Comparison of ENCODE assay signal across 30 cellular contexts in the genomic region with DNA sequence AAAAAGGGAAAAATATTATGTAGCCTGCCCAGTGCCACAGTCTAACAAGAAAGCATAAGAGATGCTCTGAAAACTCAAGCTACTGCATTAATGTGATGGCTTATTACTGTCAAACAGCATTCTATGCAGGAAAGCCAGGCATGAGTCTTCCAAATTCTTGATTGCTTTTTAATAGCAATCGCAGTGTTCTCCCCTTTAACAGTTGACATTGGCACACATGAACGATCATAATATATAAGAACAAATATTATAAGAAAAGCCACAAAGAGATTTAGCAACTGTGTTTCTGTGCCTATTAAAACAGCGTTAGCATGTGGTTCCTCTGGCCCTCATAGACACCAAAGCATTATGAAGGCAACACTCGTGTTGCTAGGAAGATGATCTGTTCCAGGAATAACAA.
"Had no signal": no experiment of that assay in that cellular context is flagged by ENCODE, and none has a peak within 500 bp of the region (broad histone marks: within the 10 kb centered on the region; RNA-seq: fewer than 3 reads in every experiment).

No MANE protein-coding gene starts in this region.

- H3K4me1 Mint-ChIP-seq: activated CD4-positive, alpha-beta memory T cell treated with anti-CD3 and anti-CD28 coated beads, Interleukin-2, amount 10 ng/mL, durations not matched to agents 7 days and 5 days; activated CD4-positive, alpha-beta T cell treated with anti-CD3 and anti-CD28 coated beads, Interleukin-2, amount 10 ng/mL, durations not matched to agents 7 days and 5 days; activated naive CD4-positive, alpha-beta T cell treated with anti-CD3 and anti-CD28 coated beads, Interleukin-2, amount 10 ng/mL, durations not matched to agents 7 days and 5 days; activated naive CD8-positive, alpha-beta T cell treated with anti-CD3 and anti-CD28 coated beads, Interleukin-2, amount 10 ng/mL, durations not matched to agents 7 days and 5 days had no signal

- H3K4me3 ChIP-seq: ascending aorta, breast epithelium, cardiac muscle cell, colonic mucosa, esophagus squamous epithelium had no signal

- DNase-seq: activated CD4-positive, alpha-beta memory T cell treated with anti-CD3 and anti-CD28 coated beads, Interleukin-2, amount 10 ng/mL, durations not matched to agents 7 days and 5 days; activated CD4-positive, alpha-beta T cell treated with anti-CD3 and anti-CD28 coated beads for 1 hour; activated CD4-positive, alpha-beta T cell treated with anti-CD3 and anti-CD28 coated beads for 4 hours; activated CD4-positive, alpha-beta T cell treated with anti-CD3 and anti-CD28 coated beads, Interleukin-2, amount 10 ng/mL, durations not matched to agents 7 days and 5 days; activated CD4-positive, alpha-beta T cell treated with anti-CD3 and anti-CD28 coated beads, Interleukin-2, amount 50 U/mL, for 4 hours; activated CD8-positive, alpha-beta memory T cell treated with anti-CD3 and anti-CD28 coated beads, Interleukin-2, amount 50 U/mL, for 48 hours; activated gamma-delta T cell; activated naive CD4-positive, alpha-beta T cell; activated naive CD4-positive, alpha-beta T cell treated with anti-CD3 and anti-CD28 coated beads, Interleukin-2, amount 10 ng/mL, durations not matched to agents 7 days and 5 days; activated naive CD8-positive, alpha-beta T cell treated with anti-CD3 and anti-CD28 coated beads, Interleukin-2, amount 10 ng/mL, durations not matched to agents 7 days and 5 days; activated T-cell treated with anti-CD3 and anti-CD28 coated beads for 4 hours; activated T-cell treated with anti-CD3 and anti-CD28 coated beads, Interleukin-2, amount 50 U/mL, for 24 hours; activated T-cell treated with anti-CD3 and anti-CD28 coated beads, Interleukin-2, amount 50 U/mL, for 72 hours; central memory CD4-positive, alpha-beta T cell; cerebellar nuclear complex; colonic mucosa; effector CD8-positive, alpha-beta T cell; esophagus squamous epithelium; foreskin melanocyte; head of caudate nucleus; T-helper 2 cell had no signal

- H3K27me3 Mint-ChIP-seq: activated CD4-positive, alpha-beta T cell treated with anti-CD3 and anti-CD28 coated beads, Interleukin-2, amount 10 ng/mL, durations not matched to agents 7 days and 5 days; activated naive CD8-positive, alpha-beta T cell treated with anti-CD3 and anti-CD28 coated beads, Interleukin-2, amount 10 ng/mL, durations not matched to agents 7 days and 5 days; brain had no signal

- FAIRE-seq: endometrium, endothelial cell of umbilical vein had no signal

- H3K27ac ChIP-seq: ascending aorta, breast epithelium, cardiac muscle cell, colonic mucosa, epithelial cell of prostate, esophagus squamous epithelium had no signal

- H3K36me3 ChIP-seq: ascending aorta, breast epithelium, cardiac muscle cell, colonic mucosa, esophagus squamous epithelium had no signal

- H3K27me3 ChIP-seq: ascending aorta, breast epithelium, cardiac muscle cell, colonic mucosa, esophagus squamous epithelium had no signal

- H3K4me3 Mint-ChIP-seq: activated CD4-positive, alpha-beta memory T cell treated with anti-CD3 and anti-CD28 coated beads, Interleukin-2, amount 10 ng/mL, durations not matched to agents 7 days and 5 days; activated CD4-positive, alpha-beta T cell treated with anti-CD3 and anti-CD28 coated beads, Interleukin-2, amount 10 ng/mL, durations not matched to agents 7 days and 5 days; activated naive CD4-positive, alpha-beta T cell treated with anti-CD3 and anti-CD28 coated beads, Interleukin-2, amount 10 ng/mL, durations not matched to agents 7 days and 5 days; activated naive CD8-positive, alpha-beta T cell treated with anti-CD3 and anti-CD28 coated beads, Interleukin-2, amount 10 ng/mL, durations not matched to agents 7 days and 5 days; activated T-cell treated with anti-CD3 and anti-CD28 coated beads, Interleukin-2, amount 50 U/mL, for 24 hours; activated T-cell treated with anti-CD3 and anti-CD28 coated beads, Interleukin-2, amount 50 U/mL, for 72 hours; brain; WTC11 had no signal

- H3K27ac Mint-ChIP-seq: activated CD4-positive, alpha-beta memory T cell treated with anti-CD3 and anti-CD28 coated beads, Interleukin-2, amount 10 ng/mL, durations not matched to agents 7 days and 5 days; activated CD4-positive, alpha-beta T cell treated with anti-CD3 and anti-CD28 coated beads, Interleukin-2, amount 10 ng/mL, durations not matched to agents 7 days and 5 days; activated naive CD4-positive, alpha-beta T cell treated with anti-CD3 and anti-CD28 coated beads, Interleukin-2, amount 10 ng/mL, durations not matched to agents 7 days and 5 days; activated naive CD4-positive, alpha-beta T cell treated with anti-CD3 and anti-CD28 coated beads, Interleukin-2, amount 50 U/mL, for 72 hours; activated naive CD8-positive, alpha-beta T cell treated with anti-CD3 and anti-CD28 coated beads, Interleukin-2, amount 10 ng/mL, durations not matched to agents 7 days and 5 days; activated T-cell treated with anti-CD3 and anti-CD28 coated beads, Interleukin-2, amount 50 U/mL, for 24 hours; activated T-cell treated with anti-CD3 and anti-CD28 coated beads, Interleukin-2, amount 50 U/mL, for 72 hours; WTC11 had no signal

- H3K9me3 Mint-ChIP-seq: activated CD4-positive, alpha-beta T cell treated with anti-CD3 and anti-CD28 coated beads, Interleukin-2, amount 10 ng/mL, durations not matched to agents 7 days and 5 days; activated naive CD8-positive, alpha-beta T cell treated with anti-CD3 and anti-CD28 coated beads, Interleukin-2, amount 10 ng/mL, durations not matched to agents 7 days and 5 days had no signal

- H3K9me3 ChIP-seq: colonic mucosa had no signal

- H3K36me3 Mint-ChIP-seq: activated naive CD4-positive, alpha-beta T cell treated with anti-CD3 and anti-CD28 coated beads, Interleukin-2, amount 10 ng/mL, durations not matched to agents 7 days and 5 days; activated naive CD8-positive, alpha-beta T cell treated with anti-CD3 and anti-CD28 coated beads, Interleukin-2, amount 10 ng/mL, durations not matched to agents 7 days and 5 days; brain had no signal
